ENCODE assay signal across 23 cellular contexts in genomic region chr1:18637962-18638817, GRCh38. TPM values are rescaled to one million over a fixed set of nuclear protein-coding genes. Genes with fewer than 3 reads are reported as not detected.
"Had no signal": no experiment of that assay in that cellular context is flagged by ENCODE, and none has a peak within 500 bp of the region (broad histone marks: within the 10 kb centered on the region; RNA-seq: fewer than 3 reads in every experiment).

No MANE protein-coding gene starts in this region.

- DNase-seq: activated CD4-positive, alpha-beta T cell treated with anti-CD3 and anti-CD28 coated beads, Interleukin-2, amount 50 U/mL, for 1 hour; activated CD4-positive, CD25-positive, alpha-beta regulatory T cell treated with anti-CD3 and anti-CD28 coated beads, Interleukin-2, amount 50 U/mL, for 72 hours; activated naive CD8-positive, alpha-beta T cell treated with anti-CD3 and anti-CD28 coated beads for 36 hours; activated T-cell treated with anti-CD3 and anti-CD28 coated beads, Interleukin-2, amount 50 U/mL, for 1 hour; cerebellar nuclear complex; foreskin fibroblast; left ventricle myocardium superior; mammary epithelial cell; stimulated activated CD4-positive, alpha-beta T cell treated with anti-CD3 and anti-CD28 coated beads, Interleukin-2, amount 100 ng/mL, for 48 hours; stimulated activated CD8-positive, alpha-beta memory T cell treated with anti-CD3 and anti-CD28 coated beads, Interleukin-4, amount 100 ng/mL, for 48 hours; stimulated activated naive CD4-positive, alpha-beta T cell treated with Interleukin-2 at 50 U/mL for 16 hours; T-cell had no signal

- H3K27ac Mint-ChIP-seq: activated naive CD8-positive, alpha-beta T cell treated with anti-CD3 and anti-CD28 coated beads for 36 hours; natural killer cell treated with Interleukin-12 subunit alpha and Interleukin-12 subunit beta and Interleukin-15 and Interleukin-18, amount 100 ng/mL, for 72 hours; T-cell; T-helper 2 cell treated with Interferon-gamma antibody and Interleukin-4, amounts not matched to agents 5 μg/mL and 100 μg/mL, for 36 hours had no signal

- ATAC-seq: left ventricle myocardium superior, T-cell had no signal

- H3K4me2 ChIP-seq: hepatocyte had no signal

- H2AFZ ChIP-seq: hepatocyte had no signal

- H3K27ac ChIP-seq: coronary artery, hepatocyte, thoracic aorta, upper lobe of left lung, VCaP had no signal

- H3K4me3 Mint-ChIP-seq: activated naive CD8-positive, alpha-beta T cell treated with anti-CD3 and anti-CD28 coated beads for 36 hours; natural killer cell treated with Interleukin-12 subunit alpha and Interleukin-12 subunit beta and Interleukin-15 and Interleukin-18, amount 100 ng/mL, for 72 hours; T-helper 2 cell treated with Interferon-gamma antibody and Interleukin-4, amounts not matched to agents 5 μg/mL and 100 μg/mL, for 36 hours had no signal

- H3K79me2 ChIP-seq: hepatocyte had no signal

- H3K9me3 ChIP-seq: thoracic aorta, upper lobe of left lung had no signal

- H3K9me3 Mint-ChIP-seq: activated naive CD8-positive, alpha-beta T cell treated with anti-CD3 and anti-CD28 coated beads for 36 hours; natural killer cell treated with Interleukin-12 subunit alpha and Interleukin-12 subunit beta and Interleukin-15 and Interleukin-18, amount 100 ng/mL, for 72 hours; T-cell; T-helper 2 cell treated with Interferon-gamma antibody and Interleukin-4, amounts not matched to agents 5 μg/mL and 100 μg/mL, for 36 hours had no signal

- H3K4me3 ChIP-seq: coronary artery, hepatocyte, thoracic aorta, upper lobe of left lung had no signal

- H3K36me3 Mint-ChIP-seq: activated naive CD8-positive, alpha-beta T cell treated with anti-CD3 and anti-CD28 coated beads for 36 hours; natural killer cell treated with Interleukin-12 subunit alpha and Interleukin-12 subunit beta and Interleukin-15 and Interleukin-18, amount 100 ng/mL, for 72 hours; T-cell had no signal

- H3K36me3 ChIP-seq: thoracic aorta, upper lobe of left lung had no signal

RNA-seq across cellular contexts. Expression of gene PAX7, which starts 7.5 kb away (rescaled TPM):
- total RNA-seq: activated naive CD8-positive, alpha-beta T cell treated with anti-CD3 and anti-CD28 coated beads for 36 hours; epithelial cell of proximal tubule; fibroblast of lung; glomerular endothelial cell; hepatocyte; left ventricle myocardium superior; mammary epithelial cell; natural killer cell treated with Interleukin-12 subunit alpha and Interleukin-12 subunit beta and Interleukin-15 and Interleukin-18, amount 100 ng/mL, for 72 hours; omental fat pad; T-cell; thoracic aorta; upper lobe of left lung had no signal
